ENCODE assay signal across 1 cellular context in the genomic region with DNA sequence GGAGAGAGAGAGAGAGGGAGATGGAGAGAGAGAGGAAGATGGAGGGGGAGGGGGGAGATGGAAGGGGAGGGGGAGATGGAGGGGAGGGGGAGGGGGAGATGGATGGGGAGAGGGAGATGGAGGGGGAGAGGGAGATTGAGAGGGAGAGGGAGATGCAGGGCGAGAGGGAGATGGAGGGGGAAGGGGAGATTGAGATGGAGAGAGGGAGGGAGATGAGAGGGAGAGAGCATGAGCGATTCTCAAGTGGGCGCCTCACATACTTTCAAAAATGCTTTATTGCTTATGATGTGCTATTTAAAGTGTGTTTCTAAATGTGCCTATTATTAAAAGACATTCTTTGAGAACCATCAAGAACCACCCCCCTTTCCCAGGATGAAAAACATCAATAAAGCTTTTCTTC.
TF ChIP-seq lines count a peak whose summit lies in the region.

No MANE protein-coding gene starts in this region.

TF ChIP-seq in K562, 482 proteins besides CTCF, POLR2A, EP300 and RAD21 (continued from another document):
- TF ChIP-seq NR0B1 (IDR thresholded peaks at IDR 0.05; ENCODE audit: partially characterized antibody) (no peak), RB1 (IDR thresholded peaks at IDR 0.05; ENCODE audit: low read depth) (no peak)
